In genomic region chr21:15759469-15759868, GRCh38 we compare ENCODE assay signal across 21 cellular contexts. TPM values are rescaled to one million over a fixed set of nuclear protein-coding genes. Genes with fewer than 3 reads are reported as not detected.
DNase-seq lines count a peak whose midpoint lies in the region; ATAC-seq, FAIRE-seq and TF ChIP-seq lines count a peak whose summit lies in the region.
"Had no signal": no experiment of that assay in that cellular context is flagged by ENCODE, and none has a peak within 500 bp of the region (broad histone marks: within the 10 kb centered on the region; RNA-seq: fewer than 3 reads in every experiment).

No MANE protein-coding gene starts in this region.

- TF ChIP-seq CTCF in CD8-positive, alpha-beta T cell (IDR thresholded peaks at IDR 0.05): no peak
- no peak for TF ChIP-seq CTCF in H1 (IDR thresholded peaks at IDR 0.05; ENCODE audit: control extremely low read depth in 1 of 3, insufficient read depth in 1 of 3, low read depth in 1 of 3, low read length in 3 of 3)
- no peak for TF ChIP-seq CTCF in WERI-Rb-1 (IDR thresholded peaks at IDR 0.05; ENCODE audit: low read depth, low read length)
- no peak for TF ChIP-seq CTCF in esophagus squamous epithelium (IDR thresholded peaks at IDR 0.05)

- H2AK5ac ChIP-seq in H1 (ENCODE audit: low read depth, low read length): no peak overlapping the region
- no peak overlapping the region for H2AK5ac ChIP-seq in trophoblast cell (ENCODE audit: low read length)

- no peak overlapping the region for H2BK20ac ChIP-seq in H1 (ENCODE audit: low read length)

- no peak overlapping the region for H3K18ac ChIP-seq in H1 (ENCODE audit: extremely low read depth, low read length)
- H3K18ac ChIP-seq in trophoblast cell (ENCODE audit: low read length): no peak overlapping the region

- H2BK5ac ChIP-seq in H1 (ENCODE audit: low read depth, low read length): no peak overlapping the region
- no peak overlapping the region for H2BK5ac ChIP-seq in trophoblast cell (ENCODE audit: low read depth, low read length, poor library complexity)

- CTCF ChIA-PET in CD8-positive, alpha-beta T cell (lab: Charles Lee): no interaction called here
- CTCF ChIA-PET in H1 (lab: Charles Lee; ENCODE audit: partially characterized antibody): interaction anchor here (1.0 kb wide), 1 partner anchor 34 kb away, joined by 3 read pairs; no protein-coding TSS in a partner anchor

- no peak overlapping the region for H3K9ac ChIP-seq in H1 (replicated peaks in 1 of 4; ENCODE audit: extremely low read depth in 1 of 4, low read depth in 3 of 4, low read length in 3 of 4)
- no peak overlapping the region for H3K9ac ChIP-seq in trophoblast cell (ENCODE audit: low read length)
- H3K9ac ChIP-seq: BLaER1 treated with 17β-estradiol and CSF1 and Interleukin-3, amounts not matched to agents 10 nM and 100 nM had no signal

- H3K23me2 ChIP-seq in H1 (ENCODE audit: low read depth, low read length): no peaks in the 10 kb centered on the region

- no peak overlapping the region for H3K56ac ChIP-seq in H1 (replicated peaks; ENCODE audit: insufficient read length, low read depth, low read length)

- no peak overlapping the region for H3K14ac ChIP-seq in H1 (ENCODE audit: insufficient read length)
- no peak overlapping the region for H3K14ac ChIP-seq in trophoblast cell (ENCODE audit: low read length)

- POLR2A ChIA-PET in CD8-positive, alpha-beta T cell (lab: Charles Lee): no interaction called here
- POLR2A ChIA-PET in H1 (lab: Charles Lee; ENCODE audit: partially characterized antibody): interaction anchor here (1.3 kb wide), 1 partner anchor 12 kb away, joined by 3 read pairs; no protein-coding TSS in a partner anchor

- peaks cover 4% of the 10 kb centered on the region for H3K9me3 Mint-ChIP-seq in CD8-positive, alpha-beta T cell

- H2BK120ac ChIP-seq in H1 (replicated peaks; ENCODE audit: low read depth, low read length) (no peak overlapping the region), trophoblast cell (ENCODE audit: insufficient read depth, low read length, poor library complexity) (no peak overlapping the region)

- intact Hi-C loops in CD8-positive, alpha-beta T cell (cut with DNase I, micrococcal nuclease): loop anchor here in 1 of 2 experiments (5.0 kb wide), 1 partner anchor 33 kb away; no protein-coding TSS in a partner anchor
- intact Hi-C loops in esophagus squamous epithelium (cut with DNase I): no loop called here

- no peak for ATAC-seq in CD8-positive, alpha-beta T cell
- no peak for ATAC-seq in HG02642 (IDR thresholded peaks at IDR 0.05; ENCODE audit: poor library complexity, unreplicated experiment)
- no peak for ATAC-seq in HG02571 (IDR thresholded peaks at IDR 0.05; ENCODE audit: unreplicated experiment)
- ATAC-seq: HCT116, Panc1 had no signal

- no peaks in the 10 kb centered on the region for H3K27me3 Mint-ChIP-seq in CD8-positive, alpha-beta T cell (ENCODE audit: low read depth)
- H3K27me3 Mint-ChIP-seq: CD4-positive, alpha-beta memory T cell had no signal

- peaks cover 87% of the 10 kb centered on the region for H3K4me1 Mint-ChIP-seq in CD8-positive, alpha-beta T cell (ENCODE audit: low read depth)

- H4K5ac ChIP-seq in H1 (ENCODE audit: insufficient read length, low read depth, low read length): no peak overlapping the region

- H3K27me3 ChIP-seq in CD8-positive, alpha-beta T cell (ENCODE audit: insufficient read depth, low read length): no peaks in the 10 kb centered on the region
- H3K27me3 ChIP-seq in H1 (replicated peaks in 1 of 4; ENCODE audit: control insufficient read depth in 3 of 4, extremely low read depth in 1 of 4, insufficient read depth in 3 of 4, low read length in 3 of 4) (no peaks in the 10 kb centered on the region), trophoblast cell (ENCODE audit: insufficient read depth, low read length) (no peaks in the 10 kb centered on the region), WERI-Rb-1 (ENCODE audit: insufficient read depth, low read depth, severe bottlenecking) (no peaks in the 10 kb centered on the region), esophagus squamous epithelium (no peaks in the 10 kb centered on the region)
- H3K27me3 ChIP-seq: BLaER1 treated with 17β-estradiol and CSF1 and Interleukin-3, amounts not matched to agents 10 nM and 100 nM; MG63 had no signal

- H3K27ac ChIP-seq in CD8-positive, alpha-beta T cell (ENCODE audit: low read depth, low read length): no peak overlapping the region
- H3K27ac ChIP-seq in H1 (ENCODE audit: low read depth, low read length) (no peak overlapping the region), trophoblast cell (ENCODE audit: low read depth, low read length) (no peak overlapping the region), WERI-Rb-1 (no peak overlapping the region), esophagus squamous epithelium (no peak overlapping the region)
- H3K27ac ChIP-seq: BLaER1 treated with 17β-estradiol and CSF1 and Interleukin-3, amounts not matched to agents 10 nM and 100 nM had no signal

- H2AFZ ChIP-seq in H1 (ENCODE audit: low read length): no peak overlapping the region
- H2AFZ ChIP-seq in trophoblast cell (ENCODE audit: insufficient read depth, low read length, poor library complexity): no peak overlapping the region

- H3K36me3 Mint-ChIP-seq in CD8-positive, alpha-beta T cell: peaks cover 31% of the 10 kb centered on the region

- H4K12ac ChIP-seq in trophoblast cell (ENCODE audit: low read depth, low read length): no peak overlapping the region

- H3K4me3 Mint-ChIP-seq in CD8-positive, alpha-beta T cell: no peak overlapping the region

- H3K4ac ChIP-seq in H1 (replicated peaks; ENCODE audit: insufficient read length, low read depth, low read length) (no peak overlapping the region), trophoblast cell (ENCODE audit: low read depth, low read length) (peak overlapping the region; percentile 29)

- H3K4me1 ChIP-seq in CD8-positive, alpha-beta T cell (ENCODE audit: insufficient read depth, low read length): peaks cover 34% of the 10 kb centered on the region
- H3K4me1 ChIP-seq in H1 (replicated peaks in 1 of 4; ENCODE audit: control insufficient read depth in 3 of 4, insufficient read depth in 4 of 4, low read length in 3 of 4): peaks cover 1 to 24% (median 13%) of the 10 kb centered on the region in 4 experiments; a peak in 5 of 7 replicates
- peaks cover 0 to 2% of the 10 kb centered on the region in 2 experiments for H3K4me1 ChIP-seq in trophoblast cell (ENCODE audit: control insufficient read depth in 1 of 2, insufficient read depth in 2 of 2, low read length in 2 of 2)
- H3K4me1 ChIP-seq in esophagus squamous epithelium: peaks cover 4 to 38% (median 7%) of the 10 kb centered on the region in 3 donors

- peak overlapping the region; percentile 39 for H3K27ac Mint-ChIP-seq in CD8-positive, alpha-beta T cell

- no peak for TF ChIP-seq RAD21 in H1 (IDR thresholded peaks at IDR 0.05 in 1 of 2, conservative IDR thresholded peaks at IDR 0.05 in 1 of 2; ENCODE audit: low read depth in 2 of 2, low read length in 2 of 2)

- FAIRE-seq in H1 (lab: Jason Lieb, UNC): no peak
- FAIRE-seq: A204.1 had no signal

- no peak overlapping the region for H4K91ac ChIP-seq in H1 (replicated peaks; ENCODE audit: insufficient read length, low read length)
- H4K91ac ChIP-seq in trophoblast cell (ENCODE audit: low read depth, low read length): no peak overlapping the region

- H3K4me2 ChIP-seq in H1 (ENCODE audit: insufficient read depth in 1 of 2, low read depth in 2 of 2, low read length in 2 of 2): peak overlapping the region; percentile 19 to 59; a peak in 3 of 4 replicates
- no peak overlapping the region for H3K4me2 ChIP-seq in trophoblast cell (ENCODE audit: low read length)
- H3K4me2 ChIP-seq: BLaER1 treated with 17β-estradiol and CSF1 and Interleukin-3, amounts not matched to agents 10 nM and 100 nM had no signal

- H2BK12ac ChIP-seq in H1 (ENCODE audit: low read depth, low read length) (no peak overlapping the region), trophoblast cell (ENCODE audit: low read length) (no peak overlapping the region)

- DNase-seq in CD8-positive, alpha-beta T cell: no peak
- DNase-seq in OCI-M1 (lab: John Stamatoyannopoulos, UW) (peak; percentile 17), H1 (ENCODE audit: low read depth in 1 of 2, low spot score in 2 of 2) (no peak), trophoblast cell (no peak), WERI-Rb-1 (no peak), esophagus squamous epithelium (lab: John Stamatoyannopoulos, UW) (no peak)
- DNase-seq: Caco-2; CD4-positive, alpha-beta memory T cell; GOT3; KG1; MG63; NCI-H2029; NCI-H446; NCI-H526; SHP77 treated with DMSO at 0.1 percent for 48 hours had no signal

- TF ChIP-seq POLR2A in H1 (IDR thresholded peaks at IDR 0.05; ENCODE audit: control extremely low read depth in 1 of 2, low read depth in 2 of 2, low read length in 2 of 2) (no peak), esophagus squamous epithelium (IDR thresholded peaks at IDR 0.05) (no peak)

- H3K79me1 ChIP-seq in H1 (ENCODE audit: low read depth, low read length) (no peaks in the 10 kb centered on the region), trophoblast cell (ENCODE audit: low read length) (no peaks in the 10 kb centered on the region)

- H4K8ac ChIP-seq in H1 (ENCODE audit: extremely low read depth, insufficient read depth, low read length) (no peak overlapping the region), trophoblast cell (ENCODE audit: low read depth, low read length) (no peak overlapping the region)

- no peaks in the 10 kb centered on the region for H3K9me3 ChIP-seq in CD8-positive, alpha-beta T cell (ENCODE audit: low read length)
- H3K9me3 ChIP-seq in H1 (ENCODE audit: insufficient read depth in 2 of 2, low read depth in 1 of 2, low read length in 1 of 2) (peaks cover 0 to 7% of the 10 kb centered on the region in 2 experiments; a peak in 2 of 4 replicates), trophoblast cell (ENCODE audit: insufficient read depth, low read depth, low read length) (no peaks in the 10 kb centered on the region), WERI-Rb-1 (ENCODE audit: severe bottlenecking) (no peaks in the 10 kb centered on the region), esophagus squamous epithelium (no peaks in the 10 kb centered on the region)

- peaks cover 10 to 100% of the 10 kb centered on the region in 2 experiments for H3K79me2 ChIP-seq in H1 (ENCODE audit: control insufficient read depth in 1 of 2, insufficient read depth in 2 of 2, low read length in 2 of 2)
- peaks cover 6% of the 10 kb centered on the region for H3K79me2 ChIP-seq in trophoblast cell (ENCODE audit: control insufficient read depth, insufficient read depth, low read length, poor library complexity)

- no peaks in the 10 kb centered on the region for H3K36me3 ChIP-seq in CD8-positive, alpha-beta T cell (ENCODE audit: insufficient read depth, low read length)
- H3K36me3 ChIP-seq in H1 (ENCODE audit: control insufficient read depth in 2 of 4, insufficient read depth in 4 of 4, low read length in 3 of 4): peaks cover 0 to 4% (median 2%) of the 10 kb centered on the region in 4 experiments; a peak in 2 of 8 replicates
- no peaks in the 10 kb centered on the region for H3K36me3 ChIP-seq in trophoblast cell (ENCODE audit: control insufficient read depth in 1 of 2, insufficient read depth in 2 of 2, low read length in 2 of 2)
- H3K36me3 ChIP-seq in WERI-Rb-1: no peaks in the 10 kb centered on the region
- H3K36me3 ChIP-seq in esophagus squamous epithelium: no peaks in the 10 kb centered on the region

- H3K23ac ChIP-seq in H1 (ENCODE audit: insufficient read length) (no peak overlapping the region), trophoblast cell (ENCODE audit: low read length) (no peak overlapping the region)

- no peak overlapping the region for H2BK15ac ChIP-seq in H1 (ENCODE audit: low read length)

- TF ChIP-seq EP300 in H1 (IDR thresholded peaks at IDR 0.05; ENCODE audit: borderline replicate concordance in 1 of 2, low read depth in 2 of 2, low read length in 2 of 2): no peak

- peaks cover 9 to 11% of the 10 kb centered on the region in 2 experiments for H4K20me1 ChIP-seq in H1 (replicated peaks in 1 of 2; ENCODE audit: control insufficient read depth in 1 of 2, insufficient read depth in 2 of 2, low read length in 2 of 2)

- no peak overlapping the region for H3K4me3 ChIP-seq in CD8-positive, alpha-beta T cell (ENCODE audit: low read depth, low read length)
- peak overlapping the region in 1 of 4 experiments; percentile 5; a peak in 1 of 8 replicates for H3K4me3 ChIP-seq in H1 (ENCODE audit: extremely low read depth in 1 of 4, insufficient read depth in 2 of 4, low read depth in 3 of 4, low read length in 4 of 4)
- H3K4me3 ChIP-seq in trophoblast cell (ENCODE audit: low read depth, low read length): no peak overlapping the region
- no peak overlapping the region for H3K4me3 ChIP-seq in WERI-Rb-1 (ENCODE audit: low read depth, low read length)
- no peak overlapping the region for H3K4me3 ChIP-seq in esophagus squamous epithelium
- H3K4me3 ChIP-seq: BLaER1 treated with 17β-estradiol and CSF1 and Interleukin-3, amounts not matched to agents 10 nM and 100 nM; MG63 had no signal

- 80% methylated on average over 2 of the region's 2 CpGs; no CpG with 5 or more reads in 1 of the 2 experiments for WGBS in H1 (ENCODE audit: extremely low coverage in 1 of 2, insufficient coverage in 1 of 2, insufficient read length in 1 of 2, insufficient replicate concordance in 2 of 2, low coverage in 1 of 2, low lambda C conversion rate in 2 of 2, missing lambda C conversion rate in 1 of 2), 2 experiments
- WGBS in trophoblast cell (ENCODE audit: extremely low coverage, insufficient coverage, insufficient read length): no CpG with 5 or more reads among the region's 2 CpGs
- 83 to 87% methylated on average over 2 of the region's 2 CpGs for WGBS in esophagus squamous epithelium, 2 donors

RNA-seq across cellular contexts. Expression of gene USP25, which starts 29.7 kb away (rescaled TPM):
- total RNA-seq in CD8-positive, alpha-beta T cell: 10 to 100 TPM; 49.8 to 54.7 TPM
- total RNA-seq in H1 (2021; fragmentation: NEBNext Ultra II Directional; extraction: Animal tissue kit (Norgen Biotek cat#: 25700)): 43.6 and 48.1 TPM in 2 replicates
- 7.0 and 11.2 TPM in 2 replicates for polyA plus RNA-seq in H1 (2011; rRNA removed)
- polyA plus RNA-seq in H1 (2011; cell fraction: cytosol; rRNA removed): 13.1 TPM
- 14.8 TPM for polyA plus RNA-seq in H1 (2011; cell fraction: nucleus; rRNA removed)
- 17.4 to 29.7 TPM (median 23.4 TPM) in 4 replicates for polyA plus RNA-seq in H1 (2012, experiment 1 of 2)
- 1.4 TPM for polyA plus RNA-seq in H1 (2012, experiment 2 of 2)
- polyA plus RNA-seq in H1 (2013, experiment 1 of 2): 24.4 TPM
- 23.8 TPM for polyA plus RNA-seq in H1 (2013, experiment 2 of 2)
- polyA minus RNA-seq in H1 (2011; rRNA and poly(A)+ RNA removed): 54.0 and 89.9 TPM in 2 replicates
- 28.2 TPM for polyA minus RNA-seq in H1 (2011; cell fraction: cytosol; rRNA and poly(A)+ RNA removed)
- polyA minus RNA-seq in H1 (2011; cell fraction: nucleus; rRNA and poly(A)+ RNA removed): 170 TPM
- polyA plus RNA-seq in trophoblast cell (2013): 44.5 and 45.5 TPM in 2 replicates
- total RNA-seq in esophagus squamous epithelium: 10 to 100 TPM; 17.4 to 42.0 (median 27.5) TPM
